Comparison of ENCODE assay signal across 1 cellular context in the genomic region with DNA sequence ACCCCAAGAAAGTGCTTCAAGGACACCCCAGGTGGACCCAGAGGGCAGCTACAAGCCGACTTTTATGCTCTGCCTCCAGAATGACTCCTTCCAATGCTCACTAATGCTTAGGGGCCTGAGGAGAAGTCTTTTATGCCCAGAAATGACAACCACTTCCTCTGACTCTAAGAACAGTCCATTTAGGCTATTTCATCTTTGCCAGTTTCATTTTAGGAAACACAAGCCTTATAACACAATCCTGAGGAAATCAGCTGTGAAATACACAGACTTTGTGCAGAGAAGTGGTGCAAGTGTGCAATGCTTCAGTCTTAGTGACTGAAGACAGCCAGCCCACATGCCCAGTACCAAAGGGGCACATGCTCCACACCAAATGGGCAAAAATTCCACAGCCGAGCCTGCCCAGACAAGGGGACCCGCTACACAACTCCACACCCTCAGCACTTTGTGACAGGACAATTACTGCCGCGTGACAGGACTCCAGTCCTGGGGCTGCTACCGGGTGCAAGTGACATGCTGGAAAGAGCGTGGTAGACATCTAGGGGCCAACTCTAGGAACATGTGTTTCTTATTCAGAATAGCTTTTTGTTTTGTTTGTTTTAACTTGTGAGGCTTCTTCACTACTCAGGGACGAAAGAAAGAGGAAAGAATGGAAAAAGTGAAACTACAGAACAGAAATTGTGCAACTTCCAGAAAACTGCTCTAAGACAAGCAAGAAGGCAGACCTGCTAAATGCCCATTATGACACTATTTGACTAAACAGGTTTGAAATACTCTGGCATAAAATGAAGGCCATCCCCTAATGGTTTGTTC.
TF ChIP-seq lines count a peak whose summit lies in the region.

No MANE protein-coding gene starts in this region.

TF ChIP-seq in K562, 482 proteins besides CTCF, POLR2A, EP300 and RAD21 (continues in another document):
- TF ChIP-seq ZNF121 (CRISPR knock-in tag; conservative IDR thresholded peaks at IDR 0.05) (no peak), HDAC3 (IDR thresholded peaks at IDR 0.05; ENCODE audit: borderline replicate concordance, partially characterized antibody) (no peak), CEBPB (tag; IDR thresholded peaks at IDR 0.05) (0 out of 2 replicates have a peak, but pooled peaks have one; percentile 14), WHSC1 (IDR thresholded peaks at IDR 0.05; ENCODE audit: low read length) (no peak), KAT8 (IDR thresholded peaks at IDR 0.05; ENCODE audit: low read depth) (no peak), EHMT2 (IDR thresholded peaks at IDR 0.05) (no peak), RBM15 (IDR thresholded peaks at IDR 0.05; ENCODE audit: insufficient read depth, low read length) (no peak), KLF10 (CRISPR knock-in tag; IDR thresholded peaks at IDR 0.05) (no peak), ZNF644 (tag; IDR thresholded peaks at IDR 0.05; ENCODE audit: low read depth) (no peak), SMARCE1 (IDR thresholded peaks at IDR 0.05) (no peak), NFIC (IDR thresholded peaks at IDR 0.05) (no peak), PHB2 (IDR thresholded peaks at IDR 0.05; ENCODE audit: low read depth) (no peak), ETS2 (tag; IDR thresholded peaks at IDR 0.05; ENCODE audit: borderline replicate concordance, poor library complexity, severe bottlenecking) (no peak), HDGF (IDR thresholded peaks at IDR 0.05) (no peak), GATAD2B (IDR thresholded peaks at IDR 0.05; ENCODE audit: borderline replicate concordance) (no peak), PML (IDR thresholded peaks at IDR 0.05; ENCODE audit: low read length) (no peak), HLTF (IDR thresholded peaks at IDR 0.05) (no peak), ZNF431 (CRISPR knock-in tag; IDR thresholded peaks at IDR 0.05) (no peak), PTTG1 (tag; IDR thresholded peaks at IDR 0.05; ENCODE audit: low read depth) (no peak), ZKSCAN1 (IDR thresholded peaks at IDR 0.05; ENCODE audit: low read depth, low read length) (no peak), ZNF232 (CRISPR knock-in tag; IDR thresholded peaks at IDR 0.05) (no peak), RBFOX2 (IDR thresholded peaks at IDR 0.05; ENCODE audit: low read depth, low read length) (no peak), ZNF354B (CRISPR knock-in tag; IDR thresholded peaks at IDR 0.05) (no peak), ZNF146 (CRISPR knock-in tag; IDR thresholded peaks at IDR 0.05; ENCODE audit: unreplicated experiment) (no peak)
- TF ChIP-seq, protein P1, sequence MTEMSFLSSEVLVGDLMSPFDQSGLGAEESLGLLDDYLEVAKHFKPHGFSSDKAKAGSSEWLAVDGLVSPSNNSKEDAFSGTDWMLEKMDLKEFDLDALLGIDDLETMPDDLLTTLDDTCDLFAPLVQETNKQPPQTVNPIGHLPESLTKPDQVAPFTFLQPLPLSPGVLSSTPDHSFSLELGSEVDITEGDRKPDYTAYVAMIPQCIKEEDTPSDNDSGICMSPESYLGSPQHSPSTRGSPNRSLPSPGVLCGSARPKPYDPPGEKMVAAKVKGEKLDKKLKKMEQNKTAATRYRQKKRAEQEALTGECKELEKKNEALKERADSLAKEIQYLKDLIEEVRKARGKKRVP (CRISPR knock-in tag; IDR thresholded peaks at IDR 0.05): no peak
- TF ChIP-seq, protein P2, sequence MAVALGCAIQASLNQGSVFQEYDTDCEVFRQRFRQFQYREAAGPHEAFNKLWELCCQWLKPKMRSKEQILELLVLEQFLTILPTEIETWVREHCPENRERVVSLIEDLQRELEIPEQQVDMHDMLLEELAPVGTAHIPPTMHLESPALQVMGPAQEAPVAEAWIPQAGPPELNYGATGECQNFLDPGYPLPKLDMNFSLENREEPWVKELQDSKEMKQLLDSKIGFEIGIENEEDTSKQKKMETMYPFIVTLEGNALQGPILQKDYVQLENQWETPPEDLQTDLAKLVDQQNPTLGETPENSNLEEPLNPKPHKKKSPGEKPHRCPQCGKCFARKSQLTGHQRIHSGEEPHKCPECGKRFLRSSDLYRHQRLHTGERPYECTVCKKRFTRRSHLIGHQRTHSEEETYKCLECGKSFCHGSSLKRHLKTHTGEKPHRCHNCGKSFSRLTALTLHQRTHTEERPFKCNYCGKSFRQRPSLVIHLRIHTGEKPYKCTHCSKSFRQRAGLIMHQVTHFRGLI (CRISPR knock-in tag; IDR thresholded peaks at IDR 0.05): no peak
- TF ChIP-seq, protein P3, sequence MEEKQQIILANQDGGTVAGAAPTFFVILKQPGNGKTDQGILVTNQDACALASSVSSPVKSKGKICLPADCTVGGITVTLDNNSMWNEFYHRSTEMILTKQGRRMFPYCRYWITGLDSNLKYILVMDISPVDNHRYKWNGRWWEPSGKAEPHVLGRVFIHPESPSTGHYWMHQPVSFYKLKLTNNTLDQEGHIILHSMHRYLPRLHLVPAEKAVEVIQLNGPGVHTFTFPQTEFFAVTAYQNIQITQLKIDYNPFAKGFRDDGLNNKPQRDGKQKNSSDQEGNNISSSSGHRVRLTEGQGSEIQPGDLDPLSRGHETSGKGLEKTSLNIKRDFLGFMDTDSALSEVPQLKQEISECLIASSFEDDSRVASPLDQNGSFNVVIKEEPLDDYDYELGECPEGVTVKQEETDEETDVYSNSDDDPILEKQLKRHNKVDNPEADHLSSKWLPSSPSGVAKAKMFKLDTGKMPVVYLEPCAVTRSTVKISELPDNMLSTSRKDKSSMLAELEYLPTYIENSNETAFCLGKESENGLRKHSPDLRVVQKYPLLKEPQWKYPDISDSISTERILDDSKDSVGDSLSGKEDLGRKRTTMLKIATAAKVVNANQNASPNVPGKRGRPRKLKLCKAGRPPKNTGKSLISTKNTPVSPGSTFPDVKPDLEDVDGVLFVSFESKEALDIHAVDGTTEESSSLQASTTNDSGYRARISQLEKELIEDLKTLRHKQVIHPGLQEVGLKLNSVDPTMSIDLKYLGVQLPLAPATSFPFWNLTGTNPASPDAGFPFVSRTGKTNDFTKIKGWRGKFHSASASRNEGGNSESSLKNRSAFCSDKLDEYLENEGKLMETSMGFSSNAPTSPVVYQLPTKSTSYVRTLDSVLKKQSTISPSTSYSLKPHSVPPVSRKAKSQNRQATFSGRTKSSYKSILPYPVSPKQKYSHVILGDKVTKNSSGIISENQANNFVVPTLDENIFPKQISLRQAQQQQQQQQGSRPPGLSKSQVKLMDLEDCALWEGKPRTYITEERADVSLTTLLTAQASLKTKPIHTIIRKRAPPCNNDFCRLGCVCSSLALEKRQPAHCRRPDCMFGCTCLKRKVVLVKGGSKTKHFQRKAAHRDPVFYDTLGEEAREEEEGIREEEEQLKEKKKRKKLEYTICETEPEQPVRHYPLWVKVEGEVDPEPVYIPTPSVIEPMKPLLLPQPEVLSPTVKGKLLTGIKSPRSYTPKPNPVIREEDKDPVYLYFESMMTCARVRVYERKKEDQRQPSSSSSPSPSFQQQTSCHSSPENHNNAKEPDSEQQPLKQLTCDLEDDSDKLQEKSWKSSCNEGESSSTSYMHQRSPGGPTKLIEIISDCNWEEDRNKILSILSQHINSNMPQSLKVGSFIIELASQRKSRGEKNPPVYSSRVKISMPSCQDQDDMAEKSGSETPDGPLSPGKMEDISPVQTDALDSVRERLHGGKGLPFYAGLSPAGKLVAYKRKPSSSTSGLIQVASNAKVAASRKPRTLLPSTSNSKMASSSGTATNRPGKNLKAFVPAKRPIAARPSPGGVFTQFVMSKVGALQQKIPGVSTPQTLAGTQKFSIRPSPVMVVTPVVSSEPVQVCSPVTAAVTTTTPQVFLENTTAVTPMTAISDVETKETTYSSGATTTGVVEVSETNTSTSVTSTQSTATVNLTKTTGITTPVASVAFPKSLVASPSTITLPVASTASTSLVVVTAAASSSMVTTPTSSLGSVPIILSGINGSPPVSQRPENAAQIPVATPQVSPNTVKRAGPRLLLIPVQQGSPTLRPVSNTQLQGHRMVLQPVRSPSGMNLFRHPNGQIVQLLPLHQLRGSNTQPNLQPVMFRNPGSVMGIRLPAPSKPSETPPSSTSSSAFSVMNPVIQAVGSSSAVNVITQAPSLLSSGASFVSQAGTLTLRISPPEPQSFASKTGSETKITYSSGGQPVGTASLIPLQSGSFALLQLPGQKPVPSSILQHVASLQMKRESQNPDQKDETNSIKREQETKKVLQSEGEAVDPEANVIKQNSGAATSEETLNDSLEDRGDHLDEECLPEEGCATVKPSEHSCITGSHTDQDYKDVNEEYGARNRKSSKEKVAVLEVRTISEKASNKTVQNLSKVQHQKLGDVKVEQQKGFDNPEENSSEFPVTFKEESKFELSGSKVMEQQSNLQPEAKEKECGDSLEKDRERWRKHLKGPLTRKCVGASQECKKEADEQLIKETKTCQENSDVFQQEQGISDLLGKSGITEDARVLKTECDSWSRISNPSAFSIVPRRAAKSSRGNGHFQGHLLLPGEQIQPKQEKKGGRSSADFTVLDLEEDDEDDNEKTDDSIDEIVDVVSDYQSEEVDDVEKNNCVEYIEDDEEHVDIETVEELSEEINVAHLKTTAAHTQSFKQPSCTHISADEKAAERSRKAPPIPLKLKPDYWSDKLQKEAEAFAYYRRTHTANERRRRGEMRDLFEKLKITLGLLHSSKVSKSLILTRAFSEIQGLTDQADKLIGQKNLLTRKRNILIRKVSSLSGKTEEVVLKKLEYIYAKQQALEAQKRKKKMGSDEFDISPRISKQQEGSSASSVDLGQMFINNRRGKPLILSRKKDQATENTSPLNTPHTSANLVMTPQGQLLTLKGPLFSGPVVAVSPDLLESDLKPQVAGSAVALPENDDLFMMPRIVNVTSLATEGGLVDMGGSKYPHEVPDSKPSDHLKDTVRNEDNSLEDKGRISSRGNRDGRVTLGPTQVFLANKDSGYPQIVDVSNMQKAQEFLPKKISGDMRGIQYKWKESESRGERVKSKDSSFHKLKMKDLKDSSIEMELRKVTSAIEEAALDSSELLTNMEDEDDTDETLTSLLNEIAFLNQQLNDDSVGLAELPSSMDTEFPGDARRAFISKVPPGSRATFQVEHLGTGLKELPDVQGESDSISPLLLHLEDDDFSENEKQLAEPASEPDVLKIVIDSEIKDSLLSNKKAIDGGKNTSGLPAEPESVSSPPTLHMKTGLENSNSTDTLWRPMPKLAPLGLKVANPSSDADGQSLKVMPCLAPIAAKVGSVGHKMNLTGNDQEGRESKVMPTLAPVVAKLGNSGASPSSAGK (IDR thresholded peaks at IDR 0.05): 0 out of 2 replicates have a peak, but pooled peaks have one; percentile 16
- TF ChIP-seq, protein P4, sequence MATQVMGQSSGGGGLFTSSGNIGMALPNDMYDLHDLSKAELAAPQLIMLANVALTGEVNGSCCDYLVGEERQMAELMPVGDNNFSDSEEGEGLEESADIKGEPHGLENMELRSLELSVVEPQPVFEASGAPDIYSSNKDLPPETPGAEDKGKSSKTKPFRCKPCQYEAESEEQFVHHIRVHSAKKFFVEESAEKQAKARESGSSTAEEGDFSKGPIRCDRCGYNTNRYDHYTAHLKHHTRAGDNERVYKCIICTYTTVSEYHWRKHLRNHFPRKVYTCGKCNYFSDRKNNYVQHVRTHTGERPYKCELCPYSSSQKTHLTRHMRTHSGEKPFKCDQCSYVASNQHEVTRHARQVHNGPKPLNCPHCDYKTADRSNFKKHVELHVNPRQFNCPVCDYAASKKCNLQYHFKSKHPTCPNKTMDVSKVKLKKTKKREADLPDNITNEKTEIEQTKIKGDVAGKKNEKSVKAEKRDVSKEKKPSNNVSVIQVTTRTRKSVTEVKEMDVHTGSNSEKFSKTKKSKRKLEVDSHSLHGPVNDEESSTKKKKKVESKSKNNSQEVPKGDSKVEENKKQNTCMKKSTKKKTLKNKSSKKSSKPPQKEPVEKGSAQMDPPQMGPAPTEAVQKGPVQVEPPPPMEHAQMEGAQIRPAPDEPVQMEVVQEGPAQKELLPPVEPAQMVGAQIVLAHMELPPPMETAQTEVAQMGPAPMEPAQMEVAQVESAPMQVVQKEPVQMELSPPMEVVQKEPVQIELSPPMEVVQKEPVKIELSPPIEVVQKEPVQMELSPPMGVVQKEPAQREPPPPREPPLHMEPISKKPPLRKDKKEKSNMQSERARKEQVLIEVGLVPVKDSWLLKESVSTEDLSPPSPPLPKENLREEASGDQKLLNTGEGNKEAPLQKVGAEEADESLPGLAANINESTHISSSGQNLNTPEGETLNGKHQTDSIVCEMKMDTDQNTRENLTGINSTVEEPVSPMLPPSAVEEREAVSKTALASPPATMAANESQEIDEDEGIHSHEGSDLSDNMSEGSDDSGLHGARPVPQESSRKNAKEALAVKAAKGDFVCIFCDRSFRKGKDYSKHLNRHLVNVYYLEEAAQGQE (CRISPR knock-in tag; IDR thresholded peaks at IDR 0.05; ENCODE audit: low read depth): no peak
- TF ChIP-seq, protein P5, sequence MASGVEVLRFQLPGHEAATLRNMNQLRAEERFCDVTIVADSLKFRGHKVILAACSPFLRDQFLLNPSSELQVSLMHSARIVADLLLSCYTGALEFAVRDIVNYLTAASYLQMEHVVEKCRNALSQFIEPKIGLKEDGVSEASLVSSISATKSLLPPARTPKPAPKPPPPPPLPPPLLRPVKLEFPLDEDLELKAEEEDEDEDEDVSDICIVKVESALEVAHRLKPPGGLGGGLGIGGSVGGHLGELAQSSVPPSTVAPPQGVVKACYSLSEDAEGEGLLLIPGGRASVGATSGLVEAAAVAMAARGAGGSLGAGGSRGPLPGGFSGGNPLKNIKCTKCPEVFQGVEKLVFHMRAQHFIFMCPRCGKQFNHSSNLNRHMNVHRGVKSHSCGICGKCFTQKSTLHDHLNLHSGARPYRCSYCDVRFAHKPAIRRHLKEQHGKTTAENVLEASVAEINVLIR (CRISPR knock-in tag; IDR thresholded peaks at IDR 0.05): no peak
- TF ChIP-seq, protein P6, sequence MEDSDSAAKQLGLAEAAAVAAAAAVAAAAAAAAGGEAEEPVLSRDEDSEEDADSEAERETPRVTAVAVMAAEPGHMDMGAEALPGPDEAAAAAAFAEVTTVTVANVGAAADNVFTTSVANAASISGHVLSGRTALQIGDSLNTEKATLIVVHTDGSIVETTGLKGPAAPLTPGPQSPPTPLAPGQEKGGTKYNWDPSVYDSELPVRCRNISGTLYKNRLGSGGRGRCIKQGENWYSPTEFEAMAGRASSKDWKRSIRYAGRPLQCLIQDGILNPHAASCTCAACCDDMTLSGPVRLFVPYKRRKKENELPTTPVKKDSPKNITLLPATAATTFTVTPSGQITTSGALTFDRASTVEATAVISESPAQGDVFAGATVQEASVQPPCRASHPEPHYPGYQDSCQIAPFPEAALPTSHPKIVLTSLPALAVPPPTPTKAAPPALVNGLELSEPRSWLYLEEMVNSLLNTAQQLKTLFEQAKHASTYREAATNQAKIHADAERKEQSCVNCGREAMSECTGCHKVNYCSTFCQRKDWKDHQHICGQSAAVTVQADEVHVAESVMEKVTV (CRISPR knock-in tag; IDR thresholded peaks at IDR 0.05): peak; percentile 31; the same call in 1 of the 2 replicates
- TF ChIP-seq, protein P7, sequence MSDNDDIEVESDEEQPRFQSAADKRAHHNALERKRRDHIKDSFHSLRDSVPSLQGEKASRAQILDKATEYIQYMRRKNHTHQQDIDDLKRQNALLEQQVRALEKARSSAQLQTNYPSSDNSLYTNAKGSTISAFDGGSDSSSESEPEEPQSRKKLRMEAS (CRISPR knock-in tag; IDR thresholded peaks at IDR 0.05): peak; percentile 44
- TF ChIP-seq, protein P8, sequence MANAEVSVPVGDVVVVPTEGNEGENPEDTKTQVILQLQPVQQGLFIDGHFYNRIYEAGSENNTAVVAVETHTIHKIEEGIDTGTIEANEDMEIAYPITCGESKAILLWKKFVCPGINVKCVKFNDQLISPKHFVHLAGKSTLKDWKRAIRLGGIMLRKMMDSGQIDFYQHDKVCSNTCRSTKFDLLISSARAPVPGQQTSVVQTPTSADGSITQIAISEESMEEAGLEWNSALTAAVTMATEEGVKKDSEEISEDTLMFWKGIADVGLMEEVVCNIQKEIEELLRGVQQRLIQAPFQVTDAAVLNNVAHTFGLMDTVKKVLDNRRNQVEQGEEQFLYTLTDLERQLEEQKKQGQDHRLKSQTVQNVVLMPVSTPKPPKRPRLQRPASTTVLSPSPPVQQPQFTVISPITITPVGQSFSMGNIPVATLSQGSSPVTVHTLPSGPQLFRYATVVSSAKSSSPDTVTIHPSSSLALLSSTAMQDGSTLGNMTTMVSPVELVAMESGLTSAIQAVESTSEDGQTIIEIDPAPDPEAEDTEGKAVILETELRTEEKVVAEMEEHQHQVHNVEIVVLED (CRISPR knock-in tag; IDR thresholded peaks at IDR 0.05): no peak
